In the genomic region with DNA sequence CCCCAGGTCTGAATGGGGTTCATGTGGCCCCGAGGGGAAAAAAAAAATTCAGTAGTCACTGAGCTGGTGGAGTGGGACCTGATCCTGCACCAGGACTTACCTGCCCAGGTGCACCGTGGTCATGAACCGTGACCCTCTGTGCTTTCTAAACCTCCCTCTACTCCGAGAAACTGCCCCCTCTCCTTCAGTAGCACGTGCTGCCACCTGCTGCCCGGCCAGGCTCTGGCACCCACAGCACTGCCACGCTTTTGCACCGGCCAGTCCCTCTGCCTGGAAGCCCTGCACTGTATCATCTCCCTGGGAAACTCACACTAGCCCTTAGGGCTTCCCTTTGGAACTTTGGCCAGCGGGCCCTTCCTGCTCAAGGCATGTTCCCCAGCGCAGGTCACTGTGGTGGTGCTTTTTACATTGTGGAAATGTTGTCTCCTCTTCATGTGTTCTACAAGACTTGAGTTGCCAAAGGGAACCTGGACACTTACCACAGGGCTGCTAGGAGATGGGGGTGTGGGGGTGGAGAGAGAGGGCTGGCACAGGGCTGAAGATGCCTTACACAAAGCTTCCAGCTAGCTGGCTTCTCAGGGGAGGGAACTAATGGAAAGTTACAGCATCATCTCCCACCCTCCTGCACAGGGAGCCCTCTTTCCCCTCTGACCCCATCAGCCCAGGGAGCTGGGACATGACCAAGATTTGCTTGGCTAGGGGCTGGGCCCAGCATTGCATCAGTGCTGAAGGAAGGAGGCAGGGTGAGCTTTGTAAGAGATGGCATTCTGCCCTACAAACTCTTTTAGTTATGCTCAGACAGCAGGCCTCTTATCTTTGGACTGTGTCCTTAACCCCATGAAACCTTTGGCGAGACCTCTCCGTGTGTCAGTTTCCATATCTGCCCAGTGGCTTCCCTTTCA, we compare ENCODE assay signal across 9 cellular contexts. TPM values are rescaled to one million over a fixed set of nuclear protein-coding genes. Genes with fewer than 3 reads are reported as not detected.
DNase-seq lines count a peak whose midpoint lies in the region; TF ChIP-seq lines count a peak whose summit lies in the region.
"Had no signal": no experiment of that assay in that cellular context is flagged by ENCODE, and none has a peak within 500 bp of the region (broad histone marks: within the 10 kb centered on the region; RNA-seq: fewer than 3 reads in every experiment).

No MANE protein-coding gene starts in this region.

- intact Hi-C loops in MCF 10A (cut with micrococcal nuclease) = no loop called here

- H3K9ac ChIP-seq in mesendoderm (ENCODE audit: low read length) = no peak overlapping the region

- H3K27me3 ChIP-seq in MG63 = peaks cover 39% of the 10 kb centered on the region
- peaks cover 23% of the 10 kb centered on the region for H3K27me3 ChIP-seq in mesendoderm (ENCODE audit: insufficient read depth, low read length, poor library complexity)

- no peak overlapping the region for H2BK120ac ChIP-seq in mesendoderm (ENCODE audit: low read depth, low read length)

- H2BK5ac ChIP-seq in mesendoderm (ENCODE audit: low read length) = no peak overlapping the region

- no peaks in the 10 kb centered on the region for H3K36me3 ChIP-seq in MG63
- H3K36me3 ChIP-seq in mesendoderm (ENCODE audit: control insufficient read depth, insufficient read depth, low read length) = no peaks in the 10 kb centered on the region

- H2BK15ac ChIP-seq in mesendoderm (replicated peaks; ENCODE audit: low read depth) = no peak overlapping the region

- no peak overlapping the region for H3K18ac ChIP-seq in mesendoderm (ENCODE audit: low read length)

- POLR2A ChIA-PET in MCF 10A (lab: Yijun Ruan, JAX) = no interaction called here

- H3K27ac Mint-ChIP-seq in MCF 10A (ENCODE audit: low read depth, unreplicated experiment) = no peak overlapping the region

- TF ChIP-seq CTCF in GM12864 (IDR thresholded peaks at IDR 0.05; ENCODE audit: low read depth, low read length, missing control alignments) = peak; percentile 66
- TF ChIP-seq CTCF in MCF 10A (IDR thresholded peaks at IDR 0.05; ENCODE audit: unreplicated experiment) = peak; percentile 13

- peaks cover 24% of the 10 kb centered on the region for H3K27me3 Mint-ChIP-seq in MCF 10A (ENCODE audit: insufficient read depth, unreplicated experiment)

- no peak overlapping the region for H3K23ac ChIP-seq in mesendoderm (ENCODE audit: low read length)

- no peaks in the 10 kb centered on the region for H3K79me1 ChIP-seq in mesendoderm (ENCODE audit: low read length)

- H3K4me3 ChIP-seq in GM12864 (ENCODE audit: low read depth, low read length) (no peak overlapping the region), MG63 (no peak overlapping the region), mesendoderm (ENCODE audit: low read length) (no peak overlapping the region)

- no peak overlapping the region for H4K8ac ChIP-seq in mesendoderm (ENCODE audit: low read depth, low read length)

- no peaks in the 10 kb centered on the region for H3K9me3 Mint-ChIP-seq in MCF 10A (ENCODE audit: unreplicated experiment)

- no peak overlapping the region for H3K4ac ChIP-seq in mesendoderm (ENCODE audit: low read depth, low read length)

- H3K4me3 Mint-ChIP-seq in MCF 10A (ENCODE audit: unreplicated experiment) = no peak overlapping the region

- H3K4me2 ChIP-seq in mesendoderm (ENCODE audit: low read length) = no peak overlapping the region

- H3K4me1 ChIP-seq in mesendoderm (ENCODE audit: control insufficient read depth, low read depth, low read length) = peaks cover 3% of the 10 kb centered on the region

- no peak for DNase-seq in GM12864 (ENCODE audit: low read depth)
- DNase-seq in MG63 = peak; percentile 34
- DNase-seq in MCF 10A (ENCODE audit: unreplicated experiment) = peak; percentile 12
- peak; percentile 65 for DNase-seq in mesendoderm
- no peak for DNase-seq in cerebellum (ENCODE audit: low spot score)
- DNase-seq in stimulated activated CD4-positive, alpha-beta T cell treated with anti-CD3 and anti-CD28 coated beads, Interleukin-4, amount 100 ng/mL, for 1 hour = no peak
- no peak for DNase-seq in epidermal melanocyte (ENCODE audit: insufficient read length, low spot score)
- no peak for DNase-seq in activated gamma-delta T cell treated with Interleukin-2 at 50 U/mL for 16 hours

- H3K27ac ChIP-seq in mesendoderm (ENCODE audit: low read depth, low read length) = no peak overlapping the region

- peaks cover 8% of the 10 kb centered on the region for H3K4me1 Mint-ChIP-seq in MCF 10A (ENCODE audit: insufficient read depth, unreplicated experiment)

- no TSS peak for BruUV-seq in MCF 10A (replicated peaks; lab: Mats Ljungman, UMichigan)

- no peaks in the 10 kb centered on the region for H3K36me3 Mint-ChIP-seq in MCF 10A (ENCODE audit: insufficient read depth, unreplicated experiment)

- no peak overlapping the region for H4K5ac ChIP-seq in mesendoderm (ENCODE audit: low read length)

- H3K56ac ChIP-seq in mesendoderm (ENCODE audit: low read length) = no peak overlapping the region

- WGBS in mesendoderm (ENCODE audit: extremely low coverage, insufficient coverage, low lambda C conversion rate) = no CpG with 5 or more reads among the region's 12 CpGs

- CTCF ChIA-PET in MCF 10A (lab: Yijun Ruan, JAX) = interaction anchor here (0.6 to 7.4 kb wide), 21 partner anchors 9 to 1640 kb away, joined by 3 to 84 read pairs (median 4); no protein-coding TSS in a partner anchor

- no peaks in the 10 kb centered on the region for H3K79me2 ChIP-seq in mesendoderm (ENCODE audit: control insufficient read depth, insufficient read depth, low read length)

- no peaks in the 10 kb centered on the region for H3K9me3 ChIP-seq in MG63

- no peak overlapping the region for H2AK5ac ChIP-seq in mesendoderm (ENCODE audit: low read length)

RNA-seq across cellular contexts. Expression of gene PTPRT, which starts 2.5 kb away (rescaled TPM):
- not detected in 2 replicates for total RNA-seq in MG63 (2014; rRNA removed; shearing (Covaris generic); ENCODE audit: low replicate concordance)
- total RNA-seq in MCF 10A (2022) (not detected in 2 replicates), cerebellum (21.1 TPM)
- polyA plus RNA-seq in mesendoderm (2013, experiment 1 of 2) = 0.31 TPM
- 0.25 TPM for polyA plus RNA-seq in mesendoderm (2013, experiment 2 of 2)
- total RNA-seq: T-helper 1 cell treated with Interleukin-12 subunit alpha and Interleukin-12 subunit beta and Interleukin-4 antibody, amounts not matched to agents 30 ng/mL and 1 ng/mL, for 36 hours had no signal

Comparison
In these comparisons a context has a peak if more than half of its experiments do, and no peak if none do; other contexts are left out.
1. DNase-seq: peak in MG63 (single experiment), MCF 10A (single experiment) and mesendoderm (single experiment); none in GM12864 (single experiment), cerebellum (single experiment), stimulated activated CD4-positive, alpha-beta T cell treated with anti-CD3 and anti-CD28 coated beads, Interleukin-4, amount 100 ng/mL, for 1 hour (single experiment), epidermal melanocyte (single experiment) and activated gamma-delta T cell treated with Interleukin-2 at 50 U/mL for 16 hours (single experiment).
2. RNA of gene PTPRT, which starts 2.5 kb away (total RNA-seq): 21.1 TPM in cerebellum (single experiment); not detected in MG63 and not detected in MCF 10A; every median in the first group is over 10 times any median in the second.